1 cellular context compared by ENCODE assay signal in genomic region chr1:64553285-64553684, GRCh38.
TF ChIP-seq lines count a peak whose summit lies in the region.

No MANE protein-coding gene starts in this region.

TF ChIP-seq in K562, 482 proteins besides CTCF, POLR2A, EP300 and RAD21 (continued from another document):
- TF ChIP-seq CEBPZ (IDR thresholded peaks at IDR 0.05; ENCODE audit: borderline replicate concordance, low read depth, low read length) (no peak), IRF9 (tag; IDR thresholded peaks at IDR 0.05) (no peak), SAP30 (IDR thresholded peaks at IDR 0.05; ENCODE audit: borderline replicate concordance, insufficient read depth, low read depth, low read length, poor library complexity, severe bottlenecking) (no peak), NCOA4 (IDR thresholded peaks at IDR 0.05; ENCODE audit: partially characterized antibody) (no peak), ZBTB8A (IDR thresholded peaks at IDR 0.05; ENCODE audit: partially characterized antibody) (no peak)
